Comparison of ENCODE assay signal across 16 cellular contexts in genomic region chr10:78898341-78899097, GRCh38.
"Had no signal": no experiment of that assay in that cellular context is flagged by ENCODE, and none has a peak within 500 bp of the region (broad histone marks: within the 10 kb centered on the region; RNA-seq: fewer than 3 reads in every experiment).

No MANE protein-coding gene starts in this region.

- ATAC-seq: effector memory CD8-positive, alpha-beta T cell; foreskin keratinocyte; natural killer cell treated with Interleukin-12 subunit alpha and Interleukin-12 subunit beta and Interleukin-15 and Interleukin-18, amount 100 ng/mL, for 72 hours; psoas muscle had no signal

- H3K27me3 Mint-ChIP-seq: central memory CD8-positive, alpha-beta T cell had no signal

- FAIRE-seq: small intestine had no signal

- H3K4me2 ChIP-seq: neural progenitor cell had no signal

- H3K27ac Mint-ChIP-seq: effector memory CD8-positive, alpha-beta T cell; natural killer cell treated with Interleukin-12 subunit alpha and Interleukin-12 subunit beta and Interleukin-15 and Interleukin-18, amount 100 ng/mL, for 72 hours; neural progenitor cell had no signal

- H3K4me3 ChIP-seq: neural progenitor cell, psoas muscle, uterus had no signal

- H3K79me2 ChIP-seq: parathyroid adenoma had no signal

- H3K36me3 Mint-ChIP-seq: natural killer cell treated with Interleukin-12 subunit alpha and Interleukin-12 subunit beta and Interleukin-15 and Interleukin-18, amount 100 ng/mL, for 72 hours; neural progenitor cell had no signal

- H3K4me1 Mint-ChIP-seq: central memory CD8-positive, alpha-beta T cell had no signal

- H3K36me3 ChIP-seq: neural progenitor cell, uterus had no signal

- H3K9me3 Mint-ChIP-seq: central memory CD8-positive, alpha-beta T cell; effector memory CD8-positive, alpha-beta T cell; natural killer cell treated with Interleukin-12 subunit alpha and Interleukin-12 subunit beta and Interleukin-15 and Interleukin-18, amount 100 ng/mL, for 72 hours; neural progenitor cell had no signal

- DNase-seq: effector memory CD8-positive, alpha-beta T cell; foreskin keratinocyte; hippocampal formation; kidney glomerular epithelial cell; midbrain; occipital lobe; psoas muscle; small intestine; stimulated activated CD4-positive, alpha-beta T cell treated with anti-CD3 and anti-CD28 coated beads, Interleukin-12 subunit alpha, Interleukin-12 subunit beta, amount 100 ng/mL, for 4 hours; stimulated activated naive CD4-positive, alpha-beta T cell; trophoblast cell; uterus had no signal

- H3K27ac ChIP-seq: foreskin keratinocyte, neural progenitor cell, parathyroid adenoma, psoas muscle, uterus had no signal

- H3K4me3 Mint-ChIP-seq: central memory CD8-positive, alpha-beta T cell; effector memory CD8-positive, alpha-beta T cell; natural killer cell treated with Interleukin-12 subunit alpha and Interleukin-12 subunit beta and Interleukin-15 and Interleukin-18, amount 100 ng/mL, for 72 hours; neural progenitor cell had no signal

- H3K27me3 ChIP-seq: foreskin keratinocyte, neural progenitor cell, uterus had no signal

- H3K9me3 ChIP-seq: psoas muscle, uterus had no signal

- H3K4me1 ChIP-seq: foreskin keratinocyte, parathyroid adenoma, uterus had no signal

- H2AFZ ChIP-seq: neural progenitor cell, parathyroid adenoma had no signal

- H3K9ac ChIP-seq: neural progenitor cell, parathyroid adenoma had no signal
